Comparison of ENCODE assay signal across 15 cellular contexts in genomic region chr13:27352698-27353097, GRCh38.
DNase-seq lines count a peak whose midpoint lies in the region; ATAC-seq, FAIRE-seq and TF ChIP-seq lines count a peak whose summit lies in the region.
"Had no signal": no experiment of that assay in that cellular context is flagged by ENCODE, and none has a peak within 500 bp of the region (broad histone marks: within the 10 kb centered on the region; RNA-seq: fewer than 3 reads in every experiment).

No MANE protein-coding gene starts in this region.

- H3K36me3 ChIP-seq in SK-N-SH (replicated peaks in 1 of 2; ENCODE audit: control insufficient read depth in 1 of 2, insufficient read depth in 2 of 2, low read length in 1 of 2): no peaks in the 10 kb centered on the region
- H3K36me3 ChIP-seq in effector memory CD4-positive, alpha-beta T cell (ENCODE audit: control insufficient read depth, insufficient read depth, low read length): no peaks in the 10 kb centered on the region

- 80% methylated on average over 11 of the region's 11 CpGs for WGBS in SK-N-SH (ENCODE audit: low lambda C conversion rate)

- no peak overlapping the region for H3K27ac ChIP-seq in SK-N-SH (ENCODE audit: low read depth in 2 of 2, low read length in 1 of 2)
- H3K27ac ChIP-seq in effector memory CD4-positive, alpha-beta T cell (ENCODE audit: insufficient read depth, low read length, poor library complexity, severe bottlenecking): no peak overlapping the region
- H3K27ac ChIP-seq in substantia nigra (ENCODE audit: low read depth, low read length, poor library complexity, severe bottlenecking): peak overlapping the region; percentile 51
- no peak overlapping the region for H3K27ac ChIP-seq in coronary artery

- H3F3A ChIP-seq in SK-N-SH (replicated peaks; ENCODE audit: insufficient read depth): no peaks in the 10 kb centered on the region

- no peak for TF ChIP-seq RAD21 in SK-N-SH (IDR thresholded peaks at IDR 0.05; ENCODE audit: low read length)

- H3K4me1 ChIP-seq in SK-N-SH (ENCODE audit: control insufficient read depth in 1 of 2, insufficient read depth in 2 of 2, low read depth in 1 of 2, low read length in 1 of 2): no peaks in the 10 kb centered on the region
- H3K4me1 ChIP-seq in effector memory CD4-positive, alpha-beta T cell (ENCODE audit: control insufficient read depth, insufficient read depth, low read length, poor library complexity, severe bottlenecking): no peaks in the 10 kb centered on the region

- no peaks in the 10 kb centered on the region for H4K20me1 ChIP-seq in SK-N-SH (ENCODE audit: insufficient read depth)

- peak overlapping the region; percentile 69 for H3K4me2 ChIP-seq in SK-N-SH

- 0 out of 2 replicates have a peak overlapping the region, but pooled peaks have one; percentile 82 for H2AFZ ChIP-seq in SK-N-SH (ENCODE audit: low read depth)

- POLR2A ChIA-PET in SK-N-SH (lab: Yijun Ruan, JAX): interaction anchor here (0.6 kb wide), 1 partner anchor 623 kb away, joined by 3 read pairs; no protein-coding TSS in a partner anchor

- H3K9me2 ChIP-seq in SK-N-SH: no peaks in the 10 kb centered on the region

- H3K79me2 ChIP-seq in SK-N-SH (ENCODE audit: insufficient read depth): no peaks in the 10 kb centered on the region

- TF ChIP-seq EP300 in SK-N-SH (IDR thresholded peaks at IDR 0.05; ENCODE audit: borderline replicate concordance in 1 of 2, low read depth in 1 of 2, low read length in 1 of 2): no peak

- no peak for FAIRE-seq in RCC 7860 (lab: Jason Lieb, UNC)

- TF ChIP-seq CTCF in SK-N-SH (IDR thresholded peaks at IDR 0.05) (no peak), coronary artery (IDR thresholded peaks at IDR 0.05) (no peak)

- no peak overlapping the region for H3K9ac ChIP-seq in SK-N-SH

- H3K4me3 ChIP-seq in SK-N-SH (ENCODE audit: low read depth in 2 of 2, low read length in 1 of 2): no peak overlapping the region
- H3K4me3 ChIP-seq in effector memory CD4-positive, alpha-beta T cell (ENCODE audit: insufficient read depth, low read depth, low read length, poor library complexity, severe bottlenecking): peak overlapping the region; percentile 19
- no peak overlapping the region for H3K4me3 ChIP-seq in coronary artery

- H3K27me3 ChIP-seq in SK-N-SH (ENCODE audit: insufficient read depth): no peaks in the 10 kb centered on the region; the same call in 1 of the 2 replicates
- H3K27me3 ChIP-seq in effector memory CD4-positive, alpha-beta T cell (replicated peaks; ENCODE audit: control insufficient read depth, insufficient read depth, low read length, poor library complexity, severe bottlenecking): peaks cover 3% of the 10 kb centered on the region

- no peak; the same call in 2 of the 3 replicates for ATAC-seq in SK-N-SH treated with all-trans-retinoic acid at 6 μM for 48 hours
- ATAC-seq in HG03139 (IDR thresholded peaks at IDR 0.05; ENCODE audit: unreplicated experiment): peak; percentile 17

- DNase-seq in SK-N-SH (no peak), substantia nigra (lab: John Stamatoyannopoulos, UW) (no peak), coronary artery (ENCODE audit: low spot score) (no peak), retina (no peak), RCC 7860 (ENCODE audit: low spot score) (no peak)
- DNase-seq in effector memory CD4-positive, alpha-beta T cell: no peak
- DNase-seq: 8988T; amniotic stem cell; DND-41; glutamatergic neuron; NCI-H2081; posterior cingulate gyrus; stimulated activated CD4-positive, alpha-beta T cell treated with anti-CD3 and anti-CD28 coated beads, Interleukin-4, amount 100 ng/mL, for 4 hours had no signal

- CTCF ChIA-PET in SK-N-SH (lab: Yijun Ruan, JAX): interaction anchor here (0.8 to 3.9 kb wide), 7 partner anchors 9 to 406 kb away, joined by 3 to 20 read pairs (median 5); no protein-coding TSS in a partner anchor

- H3K9me3 ChIP-seq in SK-N-SH: no peaks in the 10 kb centered on the region
- no peaks in the 10 kb centered on the region for H3K9me3 ChIP-seq in effector memory CD4-positive, alpha-beta T cell (ENCODE audit: control insufficient read depth, low read length)

TF ChIP-seq in SK-N-SH, 30 proteins besides CTCF, POLR2A, EP300 and RAD21 (continues in another document):
- TF ChIP-seq RFX5 (IDR thresholded peaks at IDR 0.05; ENCODE audit: low read length): no peak
- no peak for TF ChIP-seq RCOR1 (IDR thresholded peaks at IDR 0.05; ENCODE audit: low read length)
- TF ChIP-seq NFIC (IDR thresholded peaks at IDR 0.05; ENCODE audit: borderline replicate concordance): no peak
- TF ChIP-seq SMC3 (IDR thresholded peaks at IDR 0.05; ENCODE audit: low read depth, low read length): no peak
- TF ChIP-seq IRF3 (IDR thresholded peaks at IDR 0.05; ENCODE audit: low read depth, low read length): no peak
- TF ChIP-seq GABPA (IDR thresholded peaks at IDR 0.05; ENCODE audit: low read depth): no peak

TF ChIP-seq in SK-N-SH treated with all-trans-retinoic acid at 6 μM for 48 hours, 23 proteins besides CTCF, POLR2A, EP300 and RAD21:
- no peak for TF ChIP-seq TCF4 (CRISPR knock-in tag; IDR thresholded peaks at IDR 0.05; ENCODE audit: borderline replicate concordance)
- TF ChIP-seq CSDC2 (CRISPR knock-in tag; IDR thresholded peaks at IDR 0.05): no peak
- TF ChIP-seq OSR1 (CRISPR knock-in tag; IDR thresholded peaks at IDR 0.05): no peak
- no peak for TF ChIP-seq BACH2 (CRISPR knock-in tag; IDR thresholded peaks at IDR 0.05; ENCODE audit: borderline replicate concordance)
- TF ChIP-seq ARNTL (CRISPR knock-in tag; IDR thresholded peaks at IDR 0.05; ENCODE audit: borderline replicate concordance, low read depth): no peak
- TF ChIP-seq CSRNP3 (CRISPR knock-in tag; IDR thresholded peaks at IDR 0.05): no peak
- TF ChIP-seq PPARA (CRISPR knock-in tag; IDR thresholded peaks at IDR 0.05; ENCODE audit: borderline replicate concordance): no peak
- TF ChIP-seq ZNF8 (CRISPR knock-in tag; IDR thresholded peaks at IDR 0.05): no peak
- TF ChIP-seq PATZ1 (CRISPR knock-in tag; IDR thresholded peaks at IDR 0.05; ENCODE audit: borderline replicate concordance): no peak
- no peak for TF ChIP-seq SNAI2 (CRISPR knock-in tag; IDR thresholded peaks at IDR 0.05)
- no peak for TF ChIP-seq ZNF565 (CRISPR knock-in tag; conservative IDR thresholded peaks at IDR 0.05; ENCODE audit: low read depth)
- TF ChIP-seq TOX (CRISPR knock-in tag; IDR thresholded peaks at IDR 0.05; ENCODE audit: borderline replicate concordance): no peak
- TF ChIP-seq ESRRG (CRISPR knock-in tag; IDR thresholded peaks at IDR 0.05): no peak
- no peak for TF ChIP-seq ZFP3 (CRISPR knock-in tag; IDR thresholded peaks at IDR 0.05)
- no peak for TF ChIP-seq GLIS3 (CRISPR knock-in tag; IDR thresholded peaks at IDR 0.05)
TF ChIP-seq in SK-N-SH treated with all-trans-retinoic acid at 6 μM for 48 hours: peak in this region for 0.
